15 cellular contexts compared by ENCODE assay signal in the genomic region with DNA sequence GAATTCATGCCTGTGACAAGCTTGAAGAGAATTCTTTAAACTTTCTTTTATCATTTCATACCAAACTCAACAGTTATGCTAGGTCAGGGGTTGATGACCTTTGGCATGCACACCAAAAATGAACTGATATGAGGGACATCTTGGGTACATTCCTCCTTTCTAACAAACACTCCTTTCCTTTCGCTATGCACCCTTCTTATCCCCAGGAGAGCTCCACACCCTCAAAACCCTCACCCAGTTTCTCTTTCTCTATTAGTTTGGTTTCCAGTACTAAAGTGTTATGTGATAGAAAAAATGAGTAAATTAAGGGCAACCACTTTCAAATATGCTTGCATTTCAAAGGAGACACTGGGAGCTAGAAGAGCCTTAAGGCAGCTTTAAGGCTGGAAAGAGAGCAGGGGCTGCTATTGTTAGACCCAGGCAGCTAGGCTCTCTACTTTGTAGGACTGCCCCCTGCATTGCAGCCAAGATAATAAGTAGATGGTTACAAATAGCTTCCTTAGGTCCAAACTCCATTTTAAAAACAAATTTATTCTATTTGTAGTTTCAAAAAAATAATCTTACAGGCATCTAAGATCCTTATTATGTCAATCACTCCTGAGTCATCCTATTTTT.
"Had no signal": no experiment of that assay in that cellular context is flagged by ENCODE, and none has a peak within 500 bp of the region (broad histone marks: within the 10 kb centered on the region; RNA-seq: fewer than 3 reads in every experiment).

No MANE protein-coding gene starts in this region.

- H3K9me3 ChIP-seq: adrenal gland, ovary, SJSA1, tibial nerve had no signal

- H3K4me1 Mint-ChIP-seq: activated CD4-positive, alpha-beta memory T cell treated with anti-CD3 and anti-CD28 coated beads, Interleukin-2, amount 10 ng/mL, durations not matched to agents 7 days and 5 days; activated CD4-positive, alpha-beta T cell treated with anti-CD3 and anti-CD28 coated beads for 36 hours; stimulated activated effector memory CD8-positive, alpha-beta T cell treated with anti-CD3 and anti-CD28 coated beads, Interleukin-12 subunit alpha, Interleukin-12 subunit beta, amount 100 ng/mL, for 72 hours had no signal

- H3K4me3 Mint-ChIP-seq: activated CD4-positive, alpha-beta memory T cell treated with anti-CD3 and anti-CD28 coated beads, Interleukin-2, amount 10 ng/mL, durations not matched to agents 7 days and 5 days; activated CD4-positive, alpha-beta T cell treated with anti-CD3 and anti-CD28 coated beads for 36 hours; activated T-cell treated with anti-CD3 and anti-CD28 coated beads, Interleukin-2, amount 50 U/mL, for 72 hours; brain; stimulated activated effector memory CD8-positive, alpha-beta T cell treated with anti-CD3 and anti-CD28 coated beads, Interleukin-12 subunit alpha, Interleukin-12 subunit beta, amount 100 ng/mL, for 72 hours had no signal

- H3K27ac ChIP-seq: adrenal gland, foreskin keratinocyte, ovary, SJSA1 had no signal

- H3K27ac Mint-ChIP-seq: activated CD4-positive, alpha-beta memory T cell treated with anti-CD3 and anti-CD28 coated beads, Interleukin-2, amount 10 ng/mL, durations not matched to agents 7 days and 5 days; activated CD4-positive, alpha-beta T cell treated with anti-CD3 and anti-CD28 coated beads for 36 hours; activated T-cell treated with anti-CD3 and anti-CD28 coated beads, Interleukin-2, amount 50 U/mL, for 72 hours; brain; stimulated activated effector memory CD8-positive, alpha-beta T cell treated with anti-CD3 and anti-CD28 coated beads, Interleukin-12 subunit alpha, Interleukin-12 subunit beta, amount 100 ng/mL, for 72 hours had no signal

- H3K4me1 ChIP-seq: foreskin keratinocyte, SJSA1 had no signal

- H3K36me3 ChIP-seq: adrenal gland, ovary, SJSA1, tibial nerve had no signal

- H3K27me3 ChIP-seq: adrenal gland, foreskin keratinocyte, ovary, SJSA1, tibial nerve had no signal

- ATAC-seq: activated CD4-positive, alpha-beta T cell treated with anti-CD3 and anti-CD28 coated beads for 36 hours; activated T-cell treated with anti-CD3 and anti-CD28 coated beads, Interleukin-2, amount 50 U/mL, for 72 hours; esophagus mucosa; foreskin keratinocyte; left lobe of liver; stimulated activated effector memory CD8-positive, alpha-beta T cell treated with anti-CD3 and anti-CD28 coated beads, Interleukin-12 subunit alpha, Interleukin-12 subunit beta, amount 100 ng/mL, for 72 hours had no signal

- H3K27me3 Mint-ChIP-seq: activated CD4-positive, alpha-beta memory T cell treated with anti-CD3 and anti-CD28 coated beads, Interleukin-2, amount 10 ng/mL, durations not matched to agents 7 days and 5 days; activated CD4-positive, alpha-beta T cell treated with anti-CD3 and anti-CD28 coated beads for 36 hours; brain had no signal

- H3K36me3 Mint-ChIP-seq: brain; stimulated activated effector memory CD8-positive, alpha-beta T cell treated with anti-CD3 and anti-CD28 coated beads, Interleukin-12 subunit alpha, Interleukin-12 subunit beta, amount 100 ng/mL, for 72 hours had no signal

- DNase-seq: activated CD4-positive, alpha-beta memory T cell treated with anti-CD3 and anti-CD28 coated beads, Interleukin-2, amount 10 ng/mL, durations not matched to agents 7 days and 5 days; activated CD4-positive, alpha-beta T cell treated with anti-CD3 and anti-CD28 coated beads for 36 hours; activated naive CD4-positive, alpha-beta T cell; activated T-cell treated with anti-CD3 and anti-CD28 coated beads, Interleukin-2, amount 50 U/mL, for 72 hours; adrenal gland; foreskin keratinocyte; mesenchymal stem cell; ovary; T1000 had no signal

- H3K4me3 ChIP-seq: adrenal gland, ovary, SJSA1, tibial nerve had no signal
